ENCODE assay signal across 8 cellular contexts in genomic region chr11:71080239-71081097, GRCh38.
DNase-seq lines count a peak whose midpoint lies in the region; ATAC-seq, FAIRE-seq and TF ChIP-seq lines count a peak whose summit lies in the region.

No MANE protein-coding gene starts in this region.

- no peak overlapping the region for H3K9ac ChIP-seq in HepG2 (ENCODE audit: insufficient read depth, low read depth, low read length)

- ATAC-seq in HepG2, result peak; percentile 90
- ATAC-seq in HG03196 (IDR thresholded peaks at IDR 0.05; ENCODE audit: unreplicated experiment), result no peak

- TF ChIP-seq RAD21 in HepG2 (CRISPR knock-in tag; IDR thresholded peaks at IDR 0.05), result 0 out of 2 replicates have a peak, but pooled peaks have one; percentile 40

- TF ChIP-seq EP300 in HepG2 (IDR thresholded peaks at IDR 0.05; ENCODE audit: low read depth in 2 of 2, low read length in 2 of 2) (no peak), HepG2 (CRISPR knock-in tag; IDR thresholded peaks at IDR 0.05; ENCODE audit: borderline replicate concordance) (no peak)

- POLR2A ChIA-PET in HepG2 (lab: Yijun Ruan, JAX), result no interaction called here

- no peak overlapping the region for H3K4me2 ChIP-seq in HepG2 (ENCODE audit: low read depth, low read length)

- TF ChIP-seq CTCF in bronchial epithelial cell (IDR thresholded peaks at IDR 0.05; ENCODE audit: insufficient read depth, low read length, severe bottlenecking) (peak; percentile 86), HepG2 (CRISPR knock-in tag; IDR thresholded peaks at IDR 0.05) (peak; percentile 83)

- no peaks in the 10 kb centered on the region for H3K9me3 ChIP-seq in HepG2 (ENCODE audit: low read length)

- no peak overlapping the region for H3K27ac ChIP-seq in HepG2 (ENCODE audit: extremely low read length, insufficient read depth, low read length)

- H4K20me1 ChIP-seq in HepG2 (ENCODE audit: insufficient read depth, low read length), result peaks cover 10% of the 10 kb centered on the region; the same call in 1 of the 2 replicates

- H3K36me3 ChIP-seq in bronchial epithelial cell (ENCODE audit: control insufficient read depth, insufficient read depth, low read length), result no peaks in the 10 kb centered on the region
- H3K36me3 ChIP-seq in HepG2 (replicated peaks in 1 of 2; ENCODE audit: control insufficient read depth in 1 of 2, insufficient read depth in 2 of 2, low read length in 2 of 2), result peaks cover 15 to 44% of the 10 kb centered on the region in 2 experiments; a peak in 4 of 5 replicates

- no peak overlapping the region for H2AFZ ChIP-seq in HepG2 (ENCODE audit: low read length)

- H3K27me3 ChIP-seq in bronchial epithelial cell (ENCODE audit: control insufficient read depth, insufficient read depth, low read length) (no peaks in the 10 kb centered on the region), HepG2 (ENCODE audit: control insufficient read depth in 1 of 2, insufficient read depth in 2 of 2, low read length in 2 of 2) (no peaks in the 10 kb centered on the region)

- H3K4me3 ChIP-seq in bronchial epithelial cell (ENCODE audit: low read depth, low read length) (no peak overlapping the region), HepG2 (replicated peaks in 1 of 3; ENCODE audit: insufficient read depth in 1 of 3, low read depth in 2 of 3, low read length in 3 of 3) (no peak overlapping the region)

- CTCF ChIA-PET in HepG2 (lab: Yijun Ruan, JAX; ENCODE audit: low intra/inter-chr PET ratio, low total read pairs), result no interaction called here

- intact Hi-C loops in HepG2 (cut with micrococcal nuclease; ENCODE audit: unreplicated experiment), result no loop called here

- DNase-seq in NOMO-1 (lab: John Stamatoyannopoulos, UW; ENCODE audit: unreplicated experiment in 2 of 2) (peak; percentile 33 to 42), NOMO-1 treated with dmso at 0.1 percent for 144 hours (lab: John Stamatoyannopoulos, UW; ENCODE audit: unreplicated experiment) (no peak), NCI-H1048 (lab: John Stamatoyannopoulos, UW) (peak; percentile 76), SHP77 treated with DMSO at 0.1 percent for 48 hours (lab: John Stamatoyannopoulos, UW) (peak; percentile 71), bronchial epithelial cell (ENCODE audit: low read depth) (peak; percentile 60), HepG2 (ENCODE audit: low spot score) (peak; percentile 76)
- peak; percentile 78 for DNase-seq in stimulated activated CD8-positive, alpha-beta memory T cell treated with anti-CD3 and anti-CD28 coated beads, Interleukin-4, amount 100 ng/mL, for 48 hours

- FAIRE-seq in bronchial epithelial cell (lab: Jason Lieb, UNC), result no peak
- no peak for FAIRE-seq in HepG2 (lab: Jason Lieb, UNC)

- no peaks in the 10 kb centered on the region for H3K4me1 ChIP-seq in HepG2 (ENCODE audit: insufficient read depth, low read length)

- H3K79me2 ChIP-seq in HepG2 (ENCODE audit: insufficient read depth, low read length), result no peaks in the 10 kb centered on the region

- no TSS peak for BruUV-seq in HepG2 (replicated peaks; lab: Mats Ljungman, UMichigan)

- TF ChIP-seq POLR2A in HepG2 (IDR thresholded peaks at IDR 0.05; ENCODE audit: insufficient read depth in 1 of 2, low read depth in 2 of 2, low read length in 2 of 2), result no peak

- in situ Hi-C loops in HepG2 (cut with HindIII; ENCODE audit: extremely low pct_ligation_motif_present, low pct_unique_long_range_greater_than_20kb), result no loop called here

- WGBS in HepG2 (ENCODE audit: low lambda C conversion rate), result 85% methylated on average over 18 of the region's 25 CpGs

TF ChIP-seq in HepG2, 621 proteins besides CTCF, POLR2A, EP300 and RAD21 (continues in another document):
- no peak for TF ChIP-seq ZFP62 (CRISPR knock-in tag; IDR thresholded peaks at IDR 0.05)
- TF ChIP-seq AGO1 (IDR thresholded peaks at IDR 0.05; ENCODE audit: low read depth, low read length, poor library complexity, severe bottlenecking), result no peak
- TF ChIP-seq, protein P1, sequence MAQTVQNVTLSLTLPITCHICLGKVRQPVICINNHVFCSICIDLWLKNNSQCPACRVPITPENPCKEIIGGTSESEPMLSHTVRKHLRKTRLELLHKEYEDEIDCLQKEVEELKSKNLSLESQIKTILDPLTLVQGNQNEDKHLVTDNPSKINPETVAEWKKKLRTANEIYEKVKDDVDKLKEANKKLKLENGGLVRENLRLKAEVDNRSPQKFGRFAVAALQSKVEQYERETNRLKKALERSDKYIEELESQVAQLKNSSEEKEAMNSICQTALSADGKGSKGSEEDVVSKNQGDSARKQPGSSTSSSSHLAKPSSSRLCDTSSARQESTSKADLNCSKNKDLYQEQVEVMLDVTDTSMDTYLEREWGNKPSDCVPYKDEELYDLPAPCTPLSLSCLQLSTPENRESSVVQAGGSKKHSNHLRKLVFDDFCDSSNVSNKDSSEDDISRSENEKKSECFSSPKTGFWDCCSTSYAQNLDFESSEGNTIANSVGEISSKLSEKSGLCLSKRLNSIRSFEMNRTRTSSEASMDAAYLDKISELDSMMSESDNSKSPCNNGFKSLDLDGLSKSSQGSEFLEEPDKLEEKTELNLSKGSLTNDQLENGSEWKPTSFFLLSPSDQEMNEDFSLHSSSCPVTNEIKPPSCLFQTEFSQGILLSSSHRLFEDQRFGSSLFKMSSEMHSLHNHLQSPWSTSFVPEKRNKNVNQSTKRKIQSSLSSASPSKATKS (CRISPR knock-in tag; IDR thresholded peaks at IDR 0.05), result no peak
- no peak for TF ChIP-seq LCORL (IDR thresholded peaks at IDR 0.05)
- TF ChIP-seq LCORL (CRISPR knock-in tag; IDR thresholded peaks at IDR 0.05), result no peak
- TF ChIP-seq ZBTB38 (CRISPR knock-in tag; IDR thresholded peaks at IDR 0.05), result peak; percentile 29; the same call in 1 of the 2 replicates
- TF ChIP-seq CENPX (CRISPR knock-in tag; IDR thresholded peaks at IDR 0.05), result no peak
- TF ChIP-seq FOXM1 (CRISPR knock-in tag; IDR thresholded peaks at IDR 0.05), result no peak
- TF ChIP-seq ZNF605 (CRISPR knock-in tag; IDR thresholded peaks at IDR 0.05), result no peak
- 0 out of 2 replicates have a peak, but pooled peaks have one; percentile 52 for TF ChIP-seq ZNF784 (CRISPR knock-in tag; IDR thresholded peaks at IDR 0.05; ENCODE audit: borderline replicate concordance)
- no peak for TF ChIP-seq ZFP1 (CRISPR knock-in tag; IDR thresholded peaks at IDR 0.05)
- no peak for TF ChIP-seq ZNF7 (CRISPR knock-in tag; IDR thresholded peaks at IDR 0.05)
- TF ChIP-seq RELA (CRISPR knock-in tag; IDR thresholded peaks at IDR 0.05), result no peak
- no peak for TF ChIP-seq ZXDC (CRISPR knock-in tag; IDR thresholded peaks at IDR 0.05)
- TF ChIP-seq ZNF674 (CRISPR knock-in tag; IDR thresholded peaks at IDR 0.05; ENCODE audit: low read depth), result no peak
- no peak for TF ChIP-seq ZNF343 (CRISPR knock-in tag; IDR thresholded peaks at IDR 0.05)
- no peak for TF ChIP-seq CREB1 (IDR thresholded peaks at IDR 0.05)
- TF ChIP-seq CREB1 (CRISPR knock-in tag; IDR thresholded peaks at IDR 0.05), result no peak
- TF ChIP-seq ARNTL (CRISPR knock-in tag; IDR thresholded peaks at IDR 0.05), result no peak
- no peak for TF ChIP-seq ZEB1 (IDR thresholded peaks at IDR 0.05; ENCODE audit: insufficient replicate concordance, low read depth)
- TF ChIP-seq SYNCRIP (IDR thresholded peaks at IDR 0.05; ENCODE audit: insufficient read depth, low read depth, low read length), result no peak
- TF ChIP-seq, protein P2, sequence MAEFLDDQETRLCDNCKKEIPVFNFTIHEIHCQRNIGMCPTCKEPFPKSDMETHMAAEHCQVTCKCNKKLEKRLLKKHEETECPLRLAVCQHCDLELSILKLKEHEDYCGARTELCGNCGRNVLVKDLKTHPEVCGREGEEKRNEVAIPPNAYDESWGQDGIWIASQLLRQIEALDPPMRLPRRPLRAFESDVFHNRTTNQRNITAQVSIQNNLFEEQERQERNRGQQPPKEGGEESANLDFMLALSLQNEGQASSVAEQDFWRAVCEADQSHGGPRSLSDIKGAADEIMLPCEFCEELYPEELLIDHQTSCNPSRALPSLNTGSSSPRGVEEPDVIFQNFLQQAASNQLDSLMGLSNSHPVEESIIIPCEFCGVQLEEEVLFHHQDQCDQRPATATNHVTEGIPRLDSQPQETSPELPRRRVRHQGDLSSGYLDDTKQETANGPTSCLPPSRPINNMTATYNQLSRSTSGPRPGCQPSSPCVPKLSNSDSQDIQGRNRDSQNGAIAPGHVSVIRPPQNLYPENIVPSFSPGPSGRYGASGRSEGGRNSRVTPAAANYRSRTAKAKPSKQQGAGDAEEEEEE (CRISPR knock-in tag; IDR thresholded peaks at IDR 0.05; ENCODE audit: borderline replicate concordance), result no peak
- TF ChIP-seq RORA (CRISPR knock-in tag; IDR thresholded peaks at IDR 0.05), result no peak
- no peak for TF ChIP-seq PHF21A (CRISPR knock-in tag; IDR thresholded peaks at IDR 0.05)
- no peak for TF ChIP-seq SALL2 (CRISPR knock-in tag; IDR thresholded peaks at IDR 0.05)
- no peak for TF ChIP-seq RAD51 (IDR thresholded peaks at IDR 0.05; ENCODE audit: borderline replicate concordance)
- no peak for TF ChIP-seq ERF (CRISPR knock-in tag; IDR thresholded peaks at IDR 0.05)
